Comparison of ENCODE assay signal across 9 cellular contexts in genomic region chr5:112995764-112996618, GRCh38. TPM values are rescaled to one million over a fixed set of nuclear protein-coding genes. Genes with fewer than 3 reads are reported as not detected.
DNase-seq lines count a peak whose midpoint lies in the region; ATAC-seq and TF ChIP-seq lines count a peak whose summit lies in the region.
"Had no signal": no experiment of that assay in that cellular context is flagged by ENCODE, and none has a peak within 500 bp of the region (broad histone marks: within the 10 kb centered on the region; RNA-seq: fewer than 3 reads in every experiment).

No MANE protein-coding gene starts in this region.

- H3K4me3 Mint-ChIP-seq in endothelial cell (ENCODE audit: unreplicated experiment), result no peak overlapping the region

- no peaks in the 10 kb centered on the region for H3K27me3 Mint-ChIP-seq in endothelial cell (ENCODE audit: unreplicated experiment)

- H3K36me3 ChIP-seq in mucosa of descending colon (ENCODE audit: low read depth), result peaks cover 1% of the 10 kb centered on the region

- H3K9me3 ChIP-seq in mucosa of descending colon, result no peaks in the 10 kb centered on the region

- H3K36me3 Mint-ChIP-seq in endothelial cell (ENCODE audit: low read depth, unreplicated experiment), result peaks cover 9% of the 10 kb centered on the region

- H3K27ac Mint-ChIP-seq in endothelial cell (ENCODE audit: unreplicated experiment), result peak overlapping the region; percentile 84

- H3K4me3 ChIP-seq in mucosa of descending colon, result no peak overlapping the region
- H3K4me3 ChIP-seq: SK-N-MC had no signal

- no peaks in the 10 kb centered on the region for H3K9me3 Mint-ChIP-seq in endothelial cell (ENCODE audit: unreplicated experiment)

- ATAC-seq in GM18907 (IDR thresholded peaks at IDR 0.05; ENCODE audit: unreplicated experiment) (peak; percentile 88), HG03159 (IDR thresholded peaks at IDR 0.05; ENCODE audit: unreplicated experiment) (peak; percentile 75), mucosa of descending colon (peak; percentile 85)

- intact Hi-C loops in mucosa of descending colon (cut with DNase I, micrococcal nuclease), result loop anchor here (10.0 kb wide), 2 partner anchors 519 to 609 kb away; partner anchors contain the start of gene YTHDC2 (in 1 of the 2)

- DNase-seq in NCI-H748 treated with DMSO at 0.1 percent for 48 hours (lab: John Stamatoyannopoulos, UW) (peak; percentile 47), endothelial cell (ENCODE audit: low spot score) (peak; percentile 82), mucosa of descending colon (peak in 2 of 3 donors; percentile 53 to 88)
- peak in 2 of 3 experiments; percentile 50 to 54 for DNase-seq in activated CD8-positive, alpha-beta memory T cell treated with anti-CD3 and anti-CD28 coated beads for 48 hours (ENCODE audit: low read depth in 2 of 3, low spot score in 2 of 3)
- peak; percentile 53 to 70 for DNase-seq in stimulated activated CD8-positive, alpha-beta memory T cell treated with anti-CD3 and anti-CD28 coated beads, Interleukin-7, amount 100 ng/mL, for 1 hour (ENCODE audit: low read depth in 2 of 2)

- no peaks in the 10 kb centered on the region for H3K4me1 ChIP-seq in mucosa of descending colon (ENCODE audit: low read depth)

- H3K4me1 Mint-ChIP-seq in endothelial cell (ENCODE audit: unreplicated experiment), result peaks cover 10% of the 10 kb centered on the region

- peak; percentile 94 for TF ChIP-seq CTCF in C4-2B (conservative IDR thresholded peaks at IDR 0.05)
- TF ChIP-seq CTCF in endothelial cell (IDR thresholded peaks at IDR 0.05; ENCODE audit: unreplicated experiment), result peak; percentile 94
- TF ChIP-seq CTCF in mucosa of descending colon (IDR thresholded peaks at IDR 0.05), result peak; percentile 84

- H3K27ac ChIP-seq in C4-2B, result no peak overlapping the region
- H3K27ac ChIP-seq: SK-N-MC had no signal

RNA-seq across cellular contexts. Expression of gene DCP2, which starts 19.4 kb away (rescaled TPM):
- total RNA-seq in endothelial cell (ENCODE audit: unreplicated experiment), result 75.6 TPM
- total RNA-seq in mucosa of descending colon, result 10 to 100 TPM; 29.3 to 36.4 (median 35.4) TPM
